Comparison of ENCODE assay signal across 8 cellular contexts in genomic region chr9:6054280-6055099, GRCh38. TPM values are rescaled to one million over a fixed set of nuclear protein-coding genes. Genes with fewer than 3 reads are reported as not detected.
DNase-seq lines count a peak whose midpoint lies in the region; ATAC-seq and TF ChIP-seq lines count a peak whose summit lies in the region.

No MANE protein-coding gene starts in this region.

- in situ Hi-C loops in T47D (cut with HindIII; ENCODE audit: low pct_unique_long_range_greater_than_20kb, low sequenced_read_pairs): no loop called here

- POLR2A ChIA-PET in BJ (lab: Charles Lee): interaction anchor here (0.6 kb wide), 1 partner anchor 251 kb away, joined by 3 read pairs; no protein-coding TSS in a partner anchor

- ATAC-seq in GM19463 (IDR thresholded peaks at IDR 0.05; ENCODE audit: unreplicated experiment) (peak; percentile 48), HG02870 (IDR thresholded peaks at IDR 0.05; ENCODE audit: unreplicated experiment) (no peak)

- peak; percentile 18 for DNase-seq in BJ (ENCODE audit: low read depth)
- DNase-seq in NCI-H2029 treated with DMSO at 0.1 percent for 48 hours (lab: John Stamatoyannopoulos, UW): peak; percentile 25
- peak; percentile 46 for DNase-seq in UCSD-AML1 (lab: John Stamatoyannopoulos, UW; ENCODE audit: unreplicated experiment)
- peak; percentile 7 to 83 for DNase-seq in T47D (ENCODE audit: low read depth in 1 of 2, low spot score in 1 of 2)
- peak; percentile 63 for DNase-seq in iris pigment epithelial cell (ENCODE audit: low read depth)
- peak; percentile 29 to 30 for DNase-seq in stimulated activated CD4-positive, alpha-beta T cell treated with anti-CD3 and anti-CD28 coated beads, Interleukin-1b, Interleukin-23, amount 100 ng/mL, for 4 hours (ENCODE audit: low read depth in 2 of 2)

- TF ChIP-seq CTCF in BJ (IDR thresholded peaks at IDR 0.05; ENCODE audit: insufficient read depth, low read depth, low read length): peak; percentile 84

- H3K36me3 ChIP-seq in BJ (ENCODE audit: control insufficient read depth, insufficient read depth, low read length): no peaks in the 10 kb centered on the region

- CTCF ChIA-PET in BJ (lab: Yijun Ruan, JAX): interaction anchor here (0.5 to 3.8 kb wide), 37 partner anchors 9 to 585 kb away, joined by 3 to 91 read pairs (median 5); partner anchors contain the start of genes ERMP1 and RANBP6

- no peak overlapping the region for H3K4me3 ChIP-seq in BJ (ENCODE audit: low read depth, low read length)

- peaks cover 3% of the 10 kb centered on the region; the same call in 1 of the 2 replicates for H3K27me3 ChIP-seq in BJ (ENCODE audit: control insufficient read depth, insufficient read depth, low read length)

RNA-seq across cellular contexts. Expression of gene RANBP6, which starts 39.1 kb away (rescaled TPM):
- polyA plus RNA-seq in BJ (2011; rRNA removed): 4.9 and 10.7 TPM in 2 replicates
- 7.3 and 7.4 TPM in 2 replicates for polyA minus RNA-seq in BJ (2011; rRNA and poly(A)+ RNA removed)
